Comparison of ENCODE assay signal across 10 cellular contexts in the genomic region with DNA sequence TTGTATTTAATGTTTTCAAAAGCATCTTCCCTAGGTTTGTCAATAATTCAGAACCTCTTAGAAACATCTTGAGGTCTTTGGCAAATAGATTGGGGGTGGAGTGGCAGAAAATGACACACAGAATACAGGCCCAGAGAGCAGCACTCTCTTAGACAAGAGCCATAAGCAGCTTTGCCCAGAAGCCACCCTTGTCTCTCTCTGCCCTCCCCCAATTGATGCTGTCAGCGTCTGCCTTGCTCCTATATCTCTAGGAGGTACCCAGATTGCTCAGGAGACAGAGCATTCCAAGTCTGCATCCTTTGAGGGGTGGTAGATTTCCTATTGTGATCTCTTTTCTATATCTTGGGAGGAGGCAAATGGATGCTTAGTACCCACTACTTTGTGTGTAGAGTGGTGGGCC. TPM values are rescaled to one million over a fixed set of nuclear protein-coding genes. Genes with fewer than 3 reads are reported as not detected.
DNase-seq lines count a peak whose midpoint lies in the region; ATAC-seq and TF ChIP-seq lines count a peak whose summit lies in the region.
"Had no signal": no experiment of that assay in that cellular context is flagged by ENCODE, and none has a peak within 500 bp of the region (broad histone marks: within the 10 kb centered on the region; RNA-seq: fewer than 3 reads in every experiment).

No MANE protein-coding gene starts in this region.

- H3K9me3 Mint-ChIP-seq in H9, result peaks cover 3 to 4% of the 10 kb centered on the region in 2 experiments; a peak in 3 of 5 replicates

- TF ChIP-seq CTCF in H9 (conservative IDR thresholded peaks at IDR 0.05) (no peak), astrocyte of the cerebellum (IDR thresholded peaks at IDR 0.05; ENCODE audit: low read depth, low read length, missing control alignments) (no peak), left lung (IDR thresholded peaks at IDR 0.05) (no peak)

- H3K4me1 Mint-ChIP-seq in H9, result peaks cover 19 to 20% of the 10 kb centered on the region in 2 experiments

- H3T11ph ChIP-seq in H9 (ENCODE audit: low read length), result no peak overlapping the region

- H2AK5ac ChIP-seq in H9 (ENCODE audit: insufficient read length, low read length), result no peak overlapping the region

- H3K27ac ChIP-seq in H9 (ENCODE audit: insufficient read length, low read depth, low read length) (no peak overlapping the region), left lung (peak overlapping the region; percentile 89 to 90), subcutaneous abdominal adipose tissue (ENCODE audit: low read depth, low read length) (peak overlapping the region; percentile 69)

- H4K91ac ChIP-seq in H9 (ENCODE audit: insufficient read length, low read depth, low read length), result no peak overlapping the region

- H3K79me2 ChIP-seq in H9 (ENCODE audit: insufficient read depth, low read length), result no peaks in the 10 kb centered on the region

- intact Hi-C loops in left lung (cut with DNase I), result no loop called here

- H3K4me2 ChIP-seq in H9 (ENCODE audit: insufficient read depth, insufficient read length, low read length), result peak overlapping the region; percentile 64

- no peak overlapping the region for H4K8ac ChIP-seq in H9 (replicated peaks; ENCODE audit: insufficient read length, low read depth, low read length)

- H3K18ac ChIP-seq in H9 (ENCODE audit: insufficient read length, low read depth, low read length), result no peak overlapping the region

- H3K4me3 ChIP-seq in astrocyte of the cerebellum (ENCODE audit: low read depth, low read length), result peak overlapping the region; percentile 72
- H3K4me3 ChIP-seq in left lung, result peak overlapping the region; percentile 44 to 60
- H3K4me3 ChIP-seq in subcutaneous abdominal adipose tissue (ENCODE audit: low read depth in 1 of 5, low read length in 5 of 5), result peak overlapping the region; percentile 52 to 99 (median 83)

- no peak overlapping the region for H3K14ac ChIP-seq in H9 (ENCODE audit: insufficient read depth, low read length)

- H3K4me1 ChIP-seq in H9 (ENCODE audit: insufficient read depth, low read length) (peaks cover 15% of the 10 kb centered on the region), left lung (peaks cover 8 to 57% of the 10 kb centered on the region in 2 donors), subcutaneous abdominal adipose tissue (ENCODE audit: control insufficient read depth in 5 of 5, insufficient read depth in 5 of 5, low read length in 5 of 5) (peaks cover 3 to 56% (median 48%) of the 10 kb centered on the region in 5 donors)

- WGBS in H9 (ENCODE audit: extremely low coverage, insufficient read length, low lambda C conversion rate), result no CpG with 5 or more reads among the region's 1 CpG

- no peak for DNase-seq in H9
- DNase-seq in astrocyte of the cerebellum (ENCODE audit: low read depth), result no peak
- DNase-seq in left lung, result no peak
- no peak for DNase-seq in activated gamma-delta T cell treated with Interleukin-2 at 50 U/mL for 16 hours
- no peak for DNase-seq in NCI-H1436 treated with DMSO at 0.1 percent for 48 hours (lab: John Stamatoyannopoulos, UW)
- no peak for DNase-seq in NCI-H146 (lab: John Stamatoyannopoulos, UW)
- DNase-seq in mesenteric fat pad (ENCODE audit: low spot score), result no peak

- H3K36me3 Mint-ChIP-seq in H9 (ENCODE audit: insufficient read depth in 1 of 3, low read depth in 3 of 3), result no peaks in the 10 kb centered on the region
- H3K36me3 Mint-ChIP-seq: IgD-negative memory B cell had no signal

- H3K9ac ChIP-seq in H9 (ENCODE audit: extremely low read depth, insufficient read length, low read length) (no peak overlapping the region), subcutaneous abdominal adipose tissue (ENCODE audit: low read length in 5 of 5) (peak overlapping the region in 4 of 5 donors; percentile 62 to 90 (median 80))

- H2BK20ac ChIP-seq in H9 (ENCODE audit: low read depth, low read length, poor library complexity, severe bottlenecking), result no peak overlapping the region

- peak overlapping the region in 1 of 2 experiments; percentile 63; a peak in 2 of 5 replicates for H3K4me3 Mint-ChIP-seq in H9

- H3K23me2 ChIP-seq in H9 (ENCODE audit: insufficient read length, low read depth, low read length, poor library complexity, severe bottlenecking), result peaks cover 11% of the 10 kb centered on the region

- no peak overlapping the region for H3K4ac ChIP-seq in H9 (ENCODE audit: low read depth, low read length)

- no peak overlapping the region for H3K23ac ChIP-seq in H9 (ENCODE audit: insufficient read length, low read depth, low read length)

- in situ Hi-C loops in astrocyte of the cerebellum (cut with HindIII; ENCODE audit: low sequenced_read_pairs), result no loop called here

- no peak overlapping the region for H2BK15ac ChIP-seq in H9 (ENCODE audit: low read depth, low read length)

- H2BK5ac ChIP-seq in H9 (ENCODE audit: insufficient read length, low read length), result no peak overlapping the region

- peak; percentile 10 for ATAC-seq in left lung
- ATAC-seq: activated CD4-positive, CD25-positive, alpha-beta regulatory T cell treated with anti-CD3 and anti-CD28 coated beads, Interleukin-2, amount 50 U/mL, for 24 hours had no signal

- H3K27me3 ChIP-seq in H9 (ENCODE audit: insufficient read depth, low read length) (no peaks in the 10 kb centered on the region; the same call in 1 of the 2 replicates), left lung (peaks cover 0 to 11% of the 10 kb centered on the region in 2 donors), subcutaneous abdominal adipose tissue (ENCODE audit: control insufficient read depth in 5 of 5, insufficient read depth in 4 of 5, low read length in 5 of 5) (no peaks in the 10 kb centered on the region)

- no peak overlapping the region for H3K27ac Mint-ChIP-seq in H9
- H3K27ac Mint-ChIP-seq: IgD-negative memory B cell had no signal

- peaks cover 29% of the 10 kb centered on the region for H3K27me3 Mint-ChIP-seq in H9 (ENCODE audit: low read depth)

- H3K56ac ChIP-seq in H9 (ENCODE audit: insufficient read length, low read depth, low read length), result no peak overlapping the region

- no peaks in the 10 kb centered on the region for H4K20me1 ChIP-seq in H9 (ENCODE audit: control insufficient read depth, insufficient read depth, insufficient read length)

- no peak overlapping the region for H4K5ac ChIP-seq in H9 (ENCODE audit: insufficient read length, low read depth, low read length)

- H2BK120ac ChIP-seq in H9 (ENCODE audit: low read depth, low read length, poor library complexity, severe bottlenecking), result no peak overlapping the region

- H2AFZ ChIP-seq in H9 (ENCODE audit: low read length), result no peak overlapping the region

- H2BK12ac ChIP-seq in H9 (ENCODE audit: insufficient read length, low read depth, low read length), result no peak overlapping the region

- H3K9me3 ChIP-seq in H9 (ENCODE audit: control insufficient read depth, low read depth, low read length), result no peaks in the 10 kb centered on the region
- H3K9me3 ChIP-seq in left lung, result peaks cover 0 to 7% of the 10 kb centered on the region in 2 donors
- H3K9me3 ChIP-seq in subcutaneous abdominal adipose tissue (ENCODE audit: control insufficient read depth in 5 of 5, low read length in 5 of 5), result peaks cover 0 to 3% (median 1%) of the 10 kb centered on the region in 5 donors

- no peaks in the 10 kb centered on the region for H3K36me3 ChIP-seq in left lung
- H3K36me3 ChIP-seq in subcutaneous abdominal adipose tissue (ENCODE audit: control insufficient read depth in 5 of 5, insufficient read depth in 5 of 5, low read length in 5 of 5), result peaks cover 0 to 2% (median 0%) of the 10 kb centered on the region in 5 donors

- H3K79me1 ChIP-seq in H9 (ENCODE audit: insufficient read depth, low read depth, low read length, poor library complexity, severe bottlenecking), result no peaks in the 10 kb centered on the region

RNA-seq across cellular contexts. Expression of a gene that starts 1.7 kb away (rescaled TPM):
- 1.4 TPM in 2 replicates for total RNA-seq in H9 (2021)
- 10 to 100 TPM; 33.7 to 52.6 TPM for total RNA-seq in left lung
- total RNA-seq in mesenteric fat pad, result 80.8 TPM

Comparison
In these comparisons a context has a peak if more than half of its experiments do, and no peak if none do; other contexts are left out.
1. RNA of a gene that starts 1.7 kb away (total RNA-seq): 80.8 TPM in mesenteric fat pad (single experiment) and 33.7 to 52.6 TPM in left lung; 1.4 TPM in H9; every median in the first group is over 10 times any median in the second.
2. Peak in every context shown above with its lines, with median percentiles within 50 percentile points of each other: H3K4me3 ChIP-seq.